17 cellular contexts compared by ENCODE assay signal in genomic region chr12:121453629-121454028, GRCh38. TPM values are rescaled to one million over a fixed set of nuclear protein-coding genes. Genes with fewer than 3 reads are reported as not detected.
DNase-seq lines count a peak whose midpoint lies in the region; ATAC-seq and TF ChIP-seq lines count a peak whose summit lies in the region.
"Had no signal": no experiment of that assay in that cellular context is flagged by ENCODE, and none has a peak within 500 bp of the region (broad histone marks: within the 10 kb centered on the region; RNA-seq: fewer than 3 reads in every experiment).

No MANE protein-coding gene starts in this region.

- intact Hi-C loops in activated CD4-positive, alpha-beta T cell treated with anti-CD3 and anti-CD28 coated beads for 36 hours (cut with DNase I, micrococcal nuclease), result no loop called here
- intact Hi-C loops in psoas muscle (cut with DNase I), result no loop called here

- no peak overlapping the region for H3K27ac Mint-ChIP-seq in GM23338
- H3K27ac Mint-ChIP-seq in nephron progenitor cell, result peak overlapping the region; percentile 82
- H3K27ac Mint-ChIP-seq in activated CD4-positive, alpha-beta T cell treated with anti-CD3 and anti-CD28 coated beads for 36 hours, result no peak overlapping the region
- H3K27ac Mint-ChIP-seq: CD8-positive, alpha-beta T cell had no signal

- peaks cover 15% of the 10 kb centered on the region for H3K27me3 Mint-ChIP-seq in GM23338 (ENCODE audit: insufficient read depth, low read depth, poor library complexity)
- peaks cover 4% of the 10 kb centered on the region for H3K27me3 Mint-ChIP-seq in nephron progenitor cell (ENCODE audit: low read depth, poor library complexity)
- H3K27me3 Mint-ChIP-seq in activated CD4-positive, alpha-beta T cell treated with anti-CD3 and anti-CD28 coated beads for 36 hours, result no peaks in the 10 kb centered on the region

- POLR2A ChIA-PET in activated CD4-positive, alpha-beta T cell treated with anti-CD3 and anti-CD28 coated beads for 36 hours (lab: Charles Lee), result no interaction called here

- H3K4me1 Mint-ChIP-seq in GM23338, result peaks cover 24% of the 10 kb centered on the region; the same call in 2 of the 3 replicates
- H3K4me1 Mint-ChIP-seq in nephron progenitor cell, result peaks cover 75% of the 10 kb centered on the region
- H3K4me1 Mint-ChIP-seq in activated CD4-positive, alpha-beta T cell treated with anti-CD3 and anti-CD28 coated beads for 36 hours, result peaks cover 29% of the 10 kb centered on the region

- H3K36me3 Mint-ChIP-seq in GM23338 (ENCODE audit: low read depth) (peaks cover 31% of the 10 kb centered on the region), nephron progenitor cell (ENCODE audit: low read depth) (peaks cover 58% of the 10 kb centered on the region)
- peaks cover 12% of the 10 kb centered on the region for H3K36me3 Mint-ChIP-seq in activated CD4-positive, alpha-beta T cell treated with anti-CD3 and anti-CD28 coated beads for 36 hours (ENCODE audit: low read depth)

- H3K79me2 ChIP-seq in GM23338 (replicated peaks; ENCODE audit: insufficient read depth), result peaks cover 82% of the 10 kb centered on the region

- H3K9me3 Mint-ChIP-seq in GM23338, result no peaks in the 10 kb centered on the region; the same call in 2 of the 3 replicates
- H3K9me3 Mint-ChIP-seq in nephron progenitor cell, result no peaks in the 10 kb centered on the region
- H3K9me3 Mint-ChIP-seq in activated CD4-positive, alpha-beta T cell treated with anti-CD3 and anti-CD28 coated beads for 36 hours (ENCODE audit: low read depth), result no peaks in the 10 kb centered on the region
- H3K9me3 Mint-ChIP-seq: CD8-positive, alpha-beta T cell had no signal

- no peaks in the 10 kb centered on the region for H3K9me3 ChIP-seq in psoas muscle

- peaks cover 43% of the 10 kb centered on the region for H4K20me1 ChIP-seq in GM23338 (replicated peaks; ENCODE audit: insufficient read depth)

- H3K4me3 Mint-ChIP-seq in GM23338, result no peak overlapping the region
- peak overlapping the region; percentile 34 for H3K4me3 Mint-ChIP-seq in nephron progenitor cell
- no peak overlapping the region for H3K4me3 Mint-ChIP-seq in activated CD4-positive, alpha-beta T cell treated with anti-CD3 and anti-CD28 coated beads for 36 hours
- H3K4me3 Mint-ChIP-seq: CD8-positive, alpha-beta T cell had no signal

- H3K27ac ChIP-seq in GM23338 (ENCODE audit: low read depth), result peak overlapping the region; percentile 66; the same call in 1 of the 2 replicates
- H3K27ac ChIP-seq in brain microvascular endothelial cell, result no peak overlapping the region
- H3K27ac ChIP-seq in psoas muscle, result no peak overlapping the region

- in situ Hi-C loops in brain microvascular endothelial cell (cut with HindIII; ENCODE audit: low pct_ligation_motif_present, low sequenced_read_pairs), result no loop called here

- peak; percentile 44 for ATAC-seq in GM23338
- ATAC-seq in activated CD4-positive, alpha-beta T cell treated with anti-CD3 and anti-CD28 coated beads for 36 hours, result no peak
- no peak for ATAC-seq in psoas muscle
- ATAC-seq: CD8-positive, alpha-beta T cell; HepG2; PC-3 had no signal

- DNase-seq in GM23338 (ENCODE audit: low spot score), result peak; percentile 51
- no peak for DNase-seq in brain microvascular endothelial cell
- no peak for DNase-seq in nephron progenitor cell
- no peak for DNase-seq in RKO (ENCODE audit: low spot score)
- DNase-seq in activated CD8-positive, alpha-beta memory T cell treated with anti-CD3 and anti-CD28 coated beads for 24 hours, result no peak
- no peak for DNase-seq in activated CD4-positive, alpha-beta T cell treated with anti-CD3 and anti-CD28 coated beads for 36 hours
- no peak for DNase-seq in psoas muscle
- DNase-seq: CD8-positive, alpha-beta T cell; DMS79; GOT3; NCI-H1048; NCI-H1436 treated with DMSO at 0.1 percent for 48 hours; NCI-H2029 treated with DMSO at 0.1 percent for 48 hours; NCI-H510A; NCI-H82; PC-3 had no signal

- TF ChIP-seq CTCF in GM23338 (conservative IDR thresholded peaks at IDR 0.05; ENCODE audit: low read depth in 2 of 2), result peak; percentile 16 to 42; a peak in 3 of 4 replicates
- TF ChIP-seq CTCF in brain microvascular endothelial cell (IDR thresholded peaks at IDR 0.05; ENCODE audit: low read depth, low read length, missing control alignments), result peak; percentile 12
- no peak for TF ChIP-seq CTCF in nephron progenitor cell (IDR thresholded peaks at IDR 0.05)
- TF ChIP-seq CTCF in psoas muscle (IDR thresholded peaks at IDR 0.05), result no peak

- no peak overlapping the region for H2AFZ ChIP-seq in GM23338

- WGBS in psoas muscle, 3 donors, result 88 to 95% (median 94%) methylated on average over 18 of the region's 18 CpGs

- H3K4me3 ChIP-seq in GM23338, result no peak overlapping the region
- no peak overlapping the region for H3K4me3 ChIP-seq in brain microvascular endothelial cell (ENCODE audit: low read depth, low read length)
- no peak overlapping the region for H3K4me3 ChIP-seq in psoas muscle

- no peak overlapping the region for H3K4me2 ChIP-seq in GM23338

- no peaks in the 10 kb centered on the region; the same call in 1 of the 2 replicates for H3K36me3 ChIP-seq in GM23338 (ENCODE audit: insufficient read depth)
- H3K36me3 ChIP-seq in brain microvascular endothelial cell (replicated peaks), result peaks cover 3% of the 10 kb centered on the region
- H3K36me3 ChIP-seq in psoas muscle (ENCODE audit: insufficient read depth in 1 of 2, low read depth in 1 of 2), result peaks cover 0 to 11% of the 10 kb centered on the region in 2 donors

- CTCF ChIA-PET in activated CD4-positive, alpha-beta T cell treated with anti-CD3 and anti-CD28 coated beads for 36 hours (lab: Charles Lee), result interaction anchor here (0.5 to 1.4 kb wide), 3 partner anchors 11 to 229 kb away, joined by 3 to 7 read pairs (median 5); no protein-coding TSS in a partner anchor

- no peaks in the 10 kb centered on the region for H3K9me2 ChIP-seq in GM23338 (ENCODE audit: insufficient read depth)

- no peaks in the 10 kb centered on the region for H3F3A ChIP-seq in GM23338 (replicated peaks; ENCODE audit: low read depth)

- H3K4me1 ChIP-seq in GM23338 (ENCODE audit: insufficient read depth) (no peaks in the 10 kb centered on the region), psoas muscle (peaks cover 16% of the 10 kb centered on the region)

- H3K27me3 ChIP-seq in GM23338 (ENCODE audit: insufficient read depth), result no peaks in the 10 kb centered on the region
- no peaks in the 10 kb centered on the region for H3K27me3 ChIP-seq in brain microvascular endothelial cell (replicated peaks)
- no peaks in the 10 kb centered on the region for H3K27me3 ChIP-seq in psoas muscle (ENCODE audit: insufficient read depth in 3 of 3, low read length in 2 of 3)

RNA-seq across cellular contexts. Expression of gene RNF34, which starts 53.7 kb away (rescaled TPM):
- total RNA-seq in GM23338 (2014; rRNA removed; shearing (Covaris generic)), result 50.1 and 63.3 TPM in 2 replicates
- polyA plus RNA-seq in GM23338 (2016; fragmentation: Nextera tagmentation; extraction: Ambion mirVana), result 47.1 and 47.2 TPM in 2 replicates
- total RNA-seq in activated CD4-positive, alpha-beta T cell treated with anti-CD3 and anti-CD28 coated beads for 36 hours, result 10 to 100 TPM; 64.2 to 75.7 TPM
- 10 to 100 TPM; 21.3 to 53.3 (median 47.4) TPM for total RNA-seq in psoas muscle
- polyA plus RNA-seq in psoas muscle, result 10 to 100 TPM; 12.8 to 43.3 (median 25.3) TPM

Comparison
In these comparisons a context has a peak if more than half of its experiments do, and no peak if none do; other contexts are left out.
1. CTCF ChIP-seq: peak in GM23338 (2 of 2) and brain microvascular endothelial cell (single experiment); none in nephron progenitor cell (single experiment) and psoas muscle (single experiment).